Comparison of ENCODE assay signal across 14 cellular contexts in genomic region chr5:6755941-6756340, GRCh38.
"Had no signal": no experiment of that assay in that cellular context is flagged by ENCODE, and none has a peak within 500 bp of the region (broad histone marks: within the 10 kb centered on the region; RNA-seq: fewer than 3 reads in every experiment).

No MANE protein-coding gene starts in this region.

- FAIRE-seq: colon had no signal

- H3K4me1 Mint-ChIP-seq: activated CD4-positive, alpha-beta T cell treated with anti-CD3 and anti-CD28 coated beads for 36 hours; activated T-helper 17 cell treated with anti-CD3 and anti-CD28 coated beads, Interleukin-2, amount 50 U/mL, for 72 hours; brain; WTC11 had no signal

- H3K9me3 Mint-ChIP-seq: activated naive CD4-positive, alpha-beta T cell treated with anti-CD3 and anti-CD28 coated beads for 36 hours; activated T-helper 17 cell treated with anti-CD3 and anti-CD28 coated beads, Interleukin-2, amount 50 U/mL, for 72 hours; brain; WTC11 had no signal

- H3K27me3 Mint-ChIP-seq: activated CD4-positive, alpha-beta T cell treated with anti-CD3 and anti-CD28 coated beads for 36 hours; activated T-helper 17 cell treated with anti-CD3 and anti-CD28 coated beads, Interleukin-2, amount 50 U/mL, for 72 hours; brain had no signal

- H3K27ac ChIP-seq: dorsolateral prefrontal cortex, foreskin keratinocyte, transverse colon had no signal

- H3K9me3 ChIP-seq: transverse colon had no signal

- H3K4me3 ChIP-seq: dorsolateral prefrontal cortex, transverse colon had no signal

- DNase-seq: activated CD4-positive, alpha-beta T cell treated with anti-CD3 and anti-CD28 coated beads for 36 hours; activated CD4-positive, alpha-beta T cell treated with anti-CD3 and anti-CD28 coated beads, Interleukin-2, amount 50 U/mL, for 48 hours; activated naive CD4-positive, alpha-beta T cell treated with anti-CD3 and anti-CD28 coated beads for 36 hours; dorsolateral prefrontal cortex; foreskin keratinocyte; islet precursor cell; occipital lobe; retina; stimulated activated naive CD8-positive, alpha-beta T cell treated with anti-CD3 and anti-CD28 coated beads, Interleukin-15, Interleukin-2, amounts not matched to agents 100 U/mL and 50 U/mL, for 24 hours; transverse colon had no signal

- H3K4me1 ChIP-seq: foreskin keratinocyte, transverse colon had no signal

- H3K4me3 Mint-ChIP-seq: activated CD4-positive, alpha-beta T cell treated with anti-CD3 and anti-CD28 coated beads for 36 hours; activated naive CD4-positive, alpha-beta T cell treated with anti-CD3 and anti-CD28 coated beads for 36 hours; activated T-helper 17 cell treated with anti-CD3 and anti-CD28 coated beads, Interleukin-2, amount 50 U/mL, for 72 hours; brain; WTC11 had no signal

- H3K27ac Mint-ChIP-seq: activated CD4-positive, alpha-beta T cell treated with anti-CD3 and anti-CD28 coated beads for 36 hours; activated naive CD4-positive, alpha-beta T cell treated with anti-CD3 and anti-CD28 coated beads for 36 hours; activated T-helper 17 cell treated with anti-CD3 and anti-CD28 coated beads, Interleukin-2, amount 50 U/mL, for 72 hours; brain; WTC11 had no signal

- ATAC-seq: activated CD4-positive, alpha-beta T cell treated with anti-CD3 and anti-CD28 coated beads for 36 hours; activated T-helper 17 cell treated with anti-CD3 and anti-CD28 coated beads, Interleukin-2, amount 50 U/mL, for 72 hours; foreskin keratinocyte; stimulated activated naive CD8-positive, alpha-beta T cell treated with anti-CD3 and anti-CD28 coated beads, Interleukin-15, Interleukin-2, amounts not matched to agents 100 U/mL and 50 U/mL, for 24 hours; WTC11 had no signal

- H3K27me3 ChIP-seq: dorsolateral prefrontal cortex, foreskin keratinocyte, transverse colon had no signal
